Comparison of ENCODE assay signal across 7 cellular contexts in genomic region chr7:100053201-100053600, GRCh38.
DNase-seq lines count a peak whose midpoint lies in the region; ATAC-seq and TF ChIP-seq lines count a peak whose summit lies in the region.

No MANE protein-coding gene starts in this region.

- H3K4me2 ChIP-seq in DND-41 (ENCODE audit: insufficient read depth, low read length) = no peak overlapping the region

- peak; percentile 44 for TF ChIP-seq CTCF in DND-41 (IDR thresholded peaks at IDR 0.05; ENCODE audit: borderline replicate concordance, extremely low read depth, low read length, poor library complexity, severe bottlenecking)

- H3K9ac ChIP-seq in DND-41 (ENCODE audit: low read depth, low read length) = no peak overlapping the region

- H3K4me1 ChIP-seq in DND-41 (ENCODE audit: insufficient read depth, low read length) = peaks cover 20% of the 10 kb centered on the region

- DNase-seq in DND-41 (peak; percentile 37), NOMO-1 (lab: John Stamatoyannopoulos, UW; ENCODE audit: unreplicated experiment in 2 of 2) (peak; percentile 63 to 77), brain pericyte (ENCODE audit: low read depth, low spot score) (peak; percentile 37), left kidney (ENCODE audit: low read depth, low spot score) (peak; percentile 71)

- H3K27me3 ChIP-seq in DND-41 (ENCODE audit: insufficient read depth, low read length, poor library complexity) = no peaks in the 10 kb centered on the region

- no peak for TF ChIP-seq EP300 in Ishikawa (IDR thresholded peaks at IDR 0.05; ENCODE audit: borderline replicate concordance)

- ATAC-seq in DND-41 (ENCODE audit: insufficient read depth, low read depth) = peak; percentile 33; the same call in 2 of the 3 replicates
- ATAC-seq in HG02885 (IDR thresholded peaks at IDR 0.05; ENCODE audit: poor library complexity, unreplicated experiment) = no peak
- ATAC-seq in GM21576 (IDR thresholded peaks at IDR 0.05; ENCODE audit: unreplicated experiment) = no peak

- peaks cover 12% of the 10 kb centered on the region for H3K79me2 ChIP-seq in DND-41 (ENCODE audit: insufficient read depth, low read length)

- peak; percentile 63 for TF ChIP-seq RAD21 in Ishikawa (IDR thresholded peaks at IDR 0.05; ENCODE audit: low read depth)

- no peaks in the 10 kb centered on the region for H4K20me1 ChIP-seq in DND-41 (ENCODE audit: insufficient read depth, low read length)

- H3K9me3 ChIP-seq in DND-41 (ENCODE audit: insufficient read depth, low read length, severe bottlenecking) = no peaks in the 10 kb centered on the region

- no peak overlapping the region for H3K27ac ChIP-seq in DND-41 (ENCODE audit: low read length)

- peaks cover 13% of the 10 kb centered on the region for H3K36me3 ChIP-seq in DND-41 (ENCODE audit: insufficient read depth, low read length)

- no peak overlapping the region for H3K4me3 ChIP-seq in DND-41 (ENCODE audit: low read depth in 1 of 2, low read length in 2 of 2)

- no peak overlapping the region for H2AFZ ChIP-seq in DND-41 (ENCODE audit: low read depth, low read length)

TF ChIP-seq in Ishikawa, 13 proteins besides CTCF, POLR2A, EP300 and RAD21:
- TF ChIP-seq ZBTB7A (IDR thresholded peaks at IDR 0.05; ENCODE audit: low read depth) (no peak), CEBPB (IDR thresholded peaks at IDR 0.05) (no peak), CREB1 (IDR thresholded peaks at IDR 0.05; ENCODE audit: low read depth) (no peak), YY1 (IDR thresholded peaks at IDR 0.05; ENCODE audit: low read depth) (no peak), EGR1 (IDR thresholded peaks at IDR 0.05) (no peak), NFIC (IDR thresholded peaks at IDR 0.05) (no peak), USF1 (IDR thresholded peaks at IDR 0.05) (no peak), MAX (IDR thresholded peaks at IDR 0.05) (no peak)
